Comparison of ENCODE assay signal across 22 cellular contexts in genomic region chr11:18005376-18006129, GRCh38. TPM values are rescaled to one million over a fixed set of nuclear protein-coding genes. Genes with fewer than 3 reads are reported as not detected.
DNase-seq lines count a peak whose midpoint lies in the region; ATAC-seq and TF ChIP-seq lines count a peak whose summit lies in the region.
"Had no signal": no experiment of that assay in that cellular context is flagged by ENCODE, and none has a peak within 500 bp of the region (broad histone marks: within the 10 kb centered on the region; RNA-seq: fewer than 3 reads in every experiment).

No MANE protein-coding gene starts in this region.

- no peaks in the 10 kb centered on the region for H3K9me3 Mint-ChIP-seq in endodermal cell
- H3K9me3 Mint-ChIP-seq in stimulated activated effector memory CD8-positive, alpha-beta T cell treated with anti-CD3 and anti-CD28 coated beads, Interleukin-12 subunit alpha, Interleukin-12 subunit beta, amount 100 ng/mL, for 72 hours: no peaks in the 10 kb centered on the region
- no peaks in the 10 kb centered on the region for H3K9me3 Mint-ChIP-seq in activated T-helper 1 cell treated with anti-CD3 and anti-CD28 coated beads, Interleukin-12 subunit alpha, Interleukin-12 subunit beta, Interleukin-2, Interleukin-4 antibody, amounts not matched to agents 30 ng/mL and 10 ng/mL and 1 ng/mL, durations not matched to agents 14 hours and 24 hours and 36 hours

- TF ChIP-seq POLR2A in NB4 (IDR thresholded peaks at IDR 0.05; ENCODE audit: extremely low read depth, insufficient read length): no peak

- no peak overlapping the region for H3K27ac Mint-ChIP-seq in endodermal cell
- H3K27ac Mint-ChIP-seq in stimulated activated effector memory CD8-positive, alpha-beta T cell treated with anti-CD3 and anti-CD28 coated beads, Interleukin-12 subunit alpha, Interleukin-12 subunit beta, amount 100 ng/mL, for 72 hours: peak overlapping the region; percentile 74
- no peak overlapping the region for H3K27ac Mint-ChIP-seq in activated T-helper 1 cell treated with anti-CD3 and anti-CD28 coated beads, Interleukin-12 subunit alpha, Interleukin-12 subunit beta, Interleukin-2, Interleukin-4 antibody, amounts not matched to agents 30 ng/mL and 10 ng/mL and 1 ng/mL, durations not matched to agents 14 hours and 24 hours and 36 hours
- H3K27ac Mint-ChIP-seq: activated CD4-positive, alpha-beta T cell treated with anti-CD3 and anti-CD28 coated beads for 36 hours; activated naive CD8-positive, alpha-beta T cell had no signal

- 89 to 96% methylated on average over 2 to 4 of the region's 4 CpGs for WGBS in endodermal cell (ENCODE audit: insufficient coverage in 1 of 2, insufficient read length in 1 of 2), 2 experiments

- H3K4me3 Mint-ChIP-seq in endodermal cell: no peak overlapping the region
- no peak overlapping the region for H3K4me3 Mint-ChIP-seq in stimulated activated effector memory CD8-positive, alpha-beta T cell treated with anti-CD3 and anti-CD28 coated beads, Interleukin-12 subunit alpha, Interleukin-12 subunit beta, amount 100 ng/mL, for 72 hours
- H3K4me3 Mint-ChIP-seq in activated T-helper 1 cell treated with anti-CD3 and anti-CD28 coated beads, Interleukin-12 subunit alpha, Interleukin-12 subunit beta, Interleukin-2, Interleukin-4 antibody, amounts not matched to agents 30 ng/mL and 10 ng/mL and 1 ng/mL, durations not matched to agents 14 hours and 24 hours and 36 hours: no peak overlapping the region
- H3K4me3 Mint-ChIP-seq: activated CD4-positive, alpha-beta T cell treated with anti-CD3 and anti-CD28 coated beads for 36 hours; activated naive CD8-positive, alpha-beta T cell had no signal

- ATAC-seq in stimulated activated effector memory CD8-positive, alpha-beta T cell treated with anti-CD3 and anti-CD28 coated beads, Interleukin-12 subunit alpha, Interleukin-12 subunit beta, amount 100 ng/mL, for 72 hours: no peak
- no peak for ATAC-seq in activated CD4-positive, CD25-positive, alpha-beta regulatory T cell treated with anti-CD3 and anti-CD28 coated beads, Interleukin-2, amount 50 U/mL, for 24 hours
- ATAC-seq: activated CD4-positive, alpha-beta T cell treated with anti-CD3 and anti-CD28 coated beads for 36 hours; body of pancreas; esophagus mucosa; gastroesophageal sphincter; stimulated activated naive CD8-positive, alpha-beta T cell treated with anti-CD3 and anti-CD28 coated beads, Interleukin-15, Interleukin-2, amounts not matched to agents 100 U/mL and 50 U/mL, for 24 hours had no signal

- intact Hi-C loops in activated T-helper 1 cell treated with anti-CD3 and anti-CD28 coated beads, Interleukin-12 subunit alpha, Interleukin-12 subunit beta, Interleukin-2, Interleukin-4 antibody, amounts not matched to agents 30 ng/mL and 10 ng/mL and 1 ng/mL, durations not matched to agents 14 hours and 24 hours and 36 hours (cut with micrococcal nuclease): no loop called here

- H3K27me3 ChIP-seq in endodermal cell (ENCODE audit: control insufficient read depth, insufficient read depth, low read length, poor library complexity, severe bottlenecking): no peaks in the 10 kb centered on the region
- H3K27me3 ChIP-seq: body of pancreas, gastroesophageal sphincter had no signal

- no peak overlapping the region for H3K27ac ChIP-seq in endodermal cell (ENCODE audit: low read depth, low read length)
- H3K27ac ChIP-seq: 22Rv1, body of pancreas, gastroesophageal sphincter had no signal

- H3K4me3 ChIP-seq in NB4 (ENCODE audit: low read depth, low read length) (no peak overlapping the region), endodermal cell (ENCODE audit: low read length) (no peak overlapping the region)
- H3K4me3 ChIP-seq: body of pancreas, gastroesophageal sphincter had no signal

- peaks cover 36% of the 10 kb centered on the region for H3K36me3 ChIP-seq in endodermal cell (ENCODE audit: control insufficient read depth, insufficient read depth, low read length)

- TF ChIP-seq CTCF in NB4 (IDR thresholded peaks at IDR 0.05; ENCODE audit: low read depth, low read length) (no peak), endodermal cell (conservative IDR thresholded peaks at IDR 0.05) (peak; percentile 28)

- no peaks in the 10 kb centered on the region for H3K27me3 Mint-ChIP-seq in endodermal cell (ENCODE audit: insufficient read depth)
- no peaks in the 10 kb centered on the region for H3K27me3 Mint-ChIP-seq in activated T-helper 1 cell treated with anti-CD3 and anti-CD28 coated beads, Interleukin-12 subunit alpha, Interleukin-12 subunit beta, Interleukin-2, Interleukin-4 antibody, amounts not matched to agents 30 ng/mL and 10 ng/mL and 1 ng/mL, durations not matched to agents 14 hours and 24 hours and 36 hours (ENCODE audit: insufficient read depth)
- H3K27me3 Mint-ChIP-seq: activated CD4-positive, alpha-beta T cell treated with anti-CD3 and anti-CD28 coated beads for 36 hours; activated naive CD8-positive, alpha-beta T cell had no signal

- no peak overlapping the region for H3K9ac ChIP-seq in endodermal cell (ENCODE audit: extremely low read depth, low read length, poor library complexity, severe bottlenecking)

- H3K4me1 Mint-ChIP-seq in endodermal cell: no peaks in the 10 kb centered on the region
- peaks cover 4% of the 10 kb centered on the region for H3K4me1 Mint-ChIP-seq in stimulated activated effector memory CD8-positive, alpha-beta T cell treated with anti-CD3 and anti-CD28 coated beads, Interleukin-12 subunit alpha, Interleukin-12 subunit beta, amount 100 ng/mL, for 72 hours
- H3K4me1 Mint-ChIP-seq in activated T-helper 1 cell treated with anti-CD3 and anti-CD28 coated beads, Interleukin-12 subunit alpha, Interleukin-12 subunit beta, Interleukin-2, Interleukin-4 antibody, amounts not matched to agents 30 ng/mL and 10 ng/mL and 1 ng/mL, durations not matched to agents 14 hours and 24 hours and 36 hours (ENCODE audit: low read depth): peaks cover 2% of the 10 kb centered on the region

- H3K4me1 ChIP-seq in endodermal cell (ENCODE audit: control insufficient read depth, insufficient read depth, low read length): no peaks in the 10 kb centered on the region
- H3K4me1 ChIP-seq: body of pancreas, gastroesophageal sphincter had no signal

- peak; percentile 10 for DNase-seq in DMS53 (lab: John Stamatoyannopoulos, UW)
- no peak for DNase-seq in DMS53 treated with DMSO at 0.1 percent for 48 hours (lab: John Stamatoyannopoulos, UW; ENCODE audit: unreplicated experiment)
- DNase-seq in NB4 (ENCODE audit: low read depth): peak; percentile 16
- DNase-seq in endodermal cell: no peak
- no peak for DNase-seq in stimulated activated effector memory CD8-positive, alpha-beta T cell treated with anti-CD3 and anti-CD28 coated beads, Interleukin-12 subunit alpha, Interleukin-12 subunit beta, amount 100 ng/mL, for 72 hours (ENCODE audit: low spot score in 2 of 2)
- DNase-seq in activated T-helper 1 cell treated with anti-CD3 and anti-CD28 coated beads, Interleukin-12 subunit alpha, Interleukin-12 subunit beta, Interleukin-2, Interleukin-4 antibody, amounts not matched to agents 30 ng/mL and 10 ng/mL and 1 ng/mL, durations not matched to agents 14 hours and 24 hours and 36 hours (ENCODE audit: low spot score): no peak
- DNase-seq in retina: no peak
- DNase-seq: activated CD4-positive, alpha-beta T cell treated with anti-CD3 and anti-CD28 coated beads for 36 hours; body of pancreas; effector CD4-positive, alpha-beta T cell; NCI-H1092; NCI-H187 treated with DMSO at 0.1 percent for 48 hours; NCI-H2227 treated with DMSO at 0.1 percent for 48 hours; occipital lobe; Right ventricle myocardium superior; stimulated activated CD4-positive, alpha-beta T cell treated with anti-CD3 and anti-CD28 coated beads, Interleukin-2, amount 100 ng/mL, for 48 hours; stimulated activated naive CD8-positive, alpha-beta T cell treated with anti-CD3 and anti-CD28 coated beads, Interleukin-15, Interleukin-2, amounts not matched to agents 100 U/mL and 50 U/mL, for 24 hours had no signal

- peaks cover 20% of the 10 kb centered on the region for H3K36me3 Mint-ChIP-seq in endodermal cell (ENCODE audit: low read depth)
- peaks cover 54% of the 10 kb centered on the region for H3K36me3 Mint-ChIP-seq in stimulated activated effector memory CD8-positive, alpha-beta T cell treated with anti-CD3 and anti-CD28 coated beads, Interleukin-12 subunit alpha, Interleukin-12 subunit beta, amount 100 ng/mL, for 72 hours
- peaks cover 29% of the 10 kb centered on the region for H3K36me3 Mint-ChIP-seq in activated T-helper 1 cell treated with anti-CD3 and anti-CD28 coated beads, Interleukin-12 subunit alpha, Interleukin-12 subunit beta, Interleukin-2, Interleukin-4 antibody, amounts not matched to agents 30 ng/mL and 10 ng/mL and 1 ng/mL, durations not matched to agents 14 hours and 24 hours and 36 hours (ENCODE audit: low read depth)

- H3K9me3 ChIP-seq in endodermal cell (ENCODE audit: control insufficient read depth, low read length): no peaks in the 10 kb centered on the region
- H3K9me3 ChIP-seq: body of pancreas, gastroesophageal sphincter had no signal

RNA-seq across cellular contexts. Expression of gene SERGEF, which starts 7.3 kb away (rescaled TPM):
- total RNA-seq in endodermal cell: 10 to 100 TPM; 26.7 to 42.1 TPM
- polyA plus RNA-seq in endodermal cell (2013, experiment 1 of 2): 20.3 TPM
- polyA plus RNA-seq in endodermal cell (2013, experiment 2 of 2): 17.6 TPM
- total RNA-seq in activated T-helper 1 cell treated with anti-CD3 and anti-CD28 coated beads, Interleukin-12 subunit alpha, Interleukin-12 subunit beta, Interleukin-2, Interleukin-4 antibody, amounts not matched to agents 30 ng/mL and 10 ng/mL and 1 ng/mL, durations not matched to agents 14 hours and 24 hours and 36 hours: 24.5 and 32.8 TPM in 2 replicates

RNA-seq across cellular contexts. Expression of gene TPH1, which starts 40.5 kb away (rescaled TPM):
- under 1 TPM; 0.24 to 0.31 TPM for total RNA-seq in endodermal cell
- 0.18 TPM for polyA plus RNA-seq in endodermal cell (2013, experiment 1 of 2)
- 0.12 TPM for polyA plus RNA-seq in endodermal cell (2013, experiment 2 of 2)
- total RNA-seq in activated T-helper 1 cell treated with anti-CD3 and anti-CD28 coated beads, Interleukin-12 subunit alpha, Interleukin-12 subunit beta, Interleukin-2, Interleukin-4 antibody, amounts not matched to agents 30 ng/mL and 10 ng/mL and 1 ng/mL, durations not matched to agents 14 hours and 24 hours and 36 hours: 0.49 and 0.51 TPM in 2 replicates

Comparison
In these comparisons a context has a peak if more than half of its experiments do, and no peak if none do; other contexts are left out.
1. DNase-seq: peak in DMS53 (single experiment) and NB4 (single experiment); none in DMS53 treated with DMSO at 0.1 percent for 48 hours (single experiment), endodermal cell (single experiment), stimulated activated effector memory CD8-positive, alpha-beta T cell treated with anti-CD3 and anti-CD28 coated beads, Interleukin-12 subunit alpha, Interleukin-12 subunit beta, amount 100 ng/mL, for 72 hours (0 of 2), activated T-helper 1 cell treated with anti-CD3 and anti-CD28 coated beads, Interleukin-12 subunit alpha, Interleukin-12 subunit beta, Interleukin-2, Interleukin-4 antibody, amounts not matched to agents 30 ng/mL and 10 ng/mL and 1 ng/mL, durations not matched to agents 14 hours and 24 hours and 36 hours (single experiment) and retina (single experiment).